13 cellular contexts compared by ENCODE assay signal in the genomic region with DNA sequence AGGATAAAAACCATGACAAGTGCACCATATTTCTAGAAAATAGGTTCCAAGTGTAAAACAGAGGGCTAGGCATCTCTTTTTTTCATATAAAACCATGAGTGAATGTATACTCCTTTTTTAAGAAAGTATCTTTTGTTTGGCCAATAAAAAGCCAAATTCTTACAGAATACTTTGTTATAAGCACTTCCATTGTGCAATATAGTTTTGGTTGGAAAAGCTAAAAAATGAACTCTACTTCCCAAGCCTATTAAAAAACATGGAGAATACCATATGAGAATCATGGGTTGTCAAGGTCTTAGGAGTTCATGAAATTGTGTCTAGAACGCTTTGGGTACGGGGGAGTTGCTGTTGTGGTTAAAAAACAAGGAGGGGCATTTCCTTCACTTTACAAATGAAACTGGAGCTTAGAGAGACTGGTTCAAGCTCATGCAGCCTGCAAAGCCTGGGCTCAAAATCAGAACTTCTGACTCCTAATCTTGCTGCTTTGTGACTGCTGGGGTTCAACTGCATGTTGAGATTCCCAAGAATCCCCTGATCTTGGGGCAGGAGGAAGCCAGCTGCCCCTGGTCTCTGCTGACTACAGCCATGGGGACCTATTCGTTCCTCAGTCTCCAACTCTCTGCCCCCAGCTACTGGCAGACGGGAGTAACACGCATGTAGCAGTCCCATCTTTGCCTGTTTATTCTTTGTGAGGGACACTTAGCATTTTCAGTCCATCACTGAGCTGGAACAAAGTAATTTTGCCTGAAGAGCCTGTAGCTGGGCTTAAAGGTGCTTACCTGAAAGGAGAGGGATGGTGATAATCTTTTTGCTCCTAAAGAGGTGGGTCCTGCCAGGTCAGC.
A peak's percentile ranks its signal among the peaks of the same experiment; 100 is the strongest.
DNase-seq lines count a peak whose midpoint lies in the region; ATAC-seq and TF ChIP-seq lines count a peak whose summit lies in the region.
"Had no signal": no experiment of that assay in that cellular context is flagged by ENCODE, and none has a peak within 500 bp of the region (broad histone marks: within the 10 kb centered on the region; RNA-seq: fewer than 3 reads in every experiment).

No MANE protein-coding gene starts in this region.

- DNase-seq in NCI-H82 (lab: John Stamatoyannopoulos, UW): peak; percentile 44
- no peak for DNase-seq in NCI-H82 treated with DMSO at 0.1 percent for 48 hours (lab: John Stamatoyannopoulos, UW; ENCODE audit: unreplicated experiment)
- peak; percentile 38 for DNase-seq in WERI-Rb-1
- DNase-seq in naive thymus-derived CD8-positive, alpha-beta T cell: peak in 3 of 10 donors; percentile 4 to 44 (median 31)
- no peak for DNase-seq in glomerular visceral epithelial cell (ENCODE audit: extremely low spot score)
- DNase-seq in GM19240 (ENCODE audit: insufficient read length, low spot score): no peak
- DNase-seq: ACHN, NCI-H2081 treated with DMSO at 0.1 percent for 48 hours, SW 1271 had no signal

- H3K27ac ChIP-seq in WERI-Rb-1: no peak overlapping the region
- H3K27ac ChIP-seq: neutrophil had no signal

- no peak overlapping the region for H3K4me3 ChIP-seq in WERI-Rb-1 (ENCODE audit: low read depth, low read length)

- H3K27me3 Mint-ChIP-seq in naive thymus-derived CD8-positive, alpha-beta T cell: no peaks in the 10 kb centered on the region
- H3K27me3 Mint-ChIP-seq: type B pancreatic cell had no signal

- peak overlapping the region in 9 of 10 donors; percentile 12 to 76 (median 59) for H3K4me3 Mint-ChIP-seq in naive thymus-derived CD8-positive, alpha-beta T cell
- H3K4me3 Mint-ChIP-seq: type B pancreatic cell had no signal

- ATAC-seq in HG03025 (IDR thresholded peaks at IDR 0.05; ENCODE audit: low FRiP score, unreplicated experiment) (peak; percentile 80), HG03342 (IDR thresholded peaks at IDR 0.05; ENCODE audit: unreplicated experiment) (no peak)
- peak; percentile 50 to 59 for ATAC-seq in naive thymus-derived CD8-positive, alpha-beta T cell

- H3K9me3 ChIP-seq in WERI-Rb-1 (ENCODE audit: severe bottlenecking): no peaks in the 10 kb centered on the region
- H3K9me3 ChIP-seq: neutrophil had no signal

- peak; percentile 77 for TF ChIP-seq CTCF in WERI-Rb-1 (IDR thresholded peaks at IDR 0.05; ENCODE audit: low read depth, low read length)

- POLR2A ChIA-PET in naive thymus-derived CD8-positive, alpha-beta T cell (lab: Charles Lee): interaction anchor here (0.8 to 2.0 kb wide), 2 partner anchors 10 to 14 kb away, joined by 3 to 4 read pairs; no protein-coding TSS in a partner anchor

- H3K4me1 Mint-ChIP-seq in naive thymus-derived CD8-positive, alpha-beta T cell: peaks cover 19 to 66% (median 48%) of the 10 kb centered on the region in 4 donors

- H3K27ac Mint-ChIP-seq in naive thymus-derived CD8-positive, alpha-beta T cell: peak overlapping the region in 9 of 10 donors; percentile 1 to 82 (median 27)
- H3K27ac Mint-ChIP-seq: type B pancreatic cell had no signal

- H3K36me3 Mint-ChIP-seq in naive thymus-derived CD8-positive, alpha-beta T cell: peaks cover 0 to 5% (median 0%) of the 10 kb centered on the region in 3 donors
- H3K36me3 Mint-ChIP-seq: type B pancreatic cell had no signal

- no peaks in the 10 kb centered on the region for H3K36me3 ChIP-seq in WERI-Rb-1
- H3K36me3 ChIP-seq: neutrophil had no signal

- peaks cover 0 to 10% (median 0%) of the 10 kb centered on the region in 9 donors for H3K9me3 Mint-ChIP-seq in naive thymus-derived CD8-positive, alpha-beta T cell
- H3K9me3 Mint-ChIP-seq: type B pancreatic cell had no signal

- H3K27me3 ChIP-seq in WERI-Rb-1 (ENCODE audit: insufficient read depth, low read depth, severe bottlenecking): no peaks in the 10 kb centered on the region
- H3K27me3 ChIP-seq: neutrophil had no signal

Comparison
In these comparisons a context has a peak if more than half of its experiments do, and no peak if none do; other contexts are left out.
1. DNase-seq: peak in NCI-H82 (single experiment) and WERI-Rb-1 (single experiment); none in NCI-H82 treated with DMSO at 0.1 percent for 48 hours (single experiment), glomerular visceral epithelial cell (single experiment) and GM19240 (single experiment).